21 cellular contexts compared by ENCODE assay signal in the genomic region with DNA sequence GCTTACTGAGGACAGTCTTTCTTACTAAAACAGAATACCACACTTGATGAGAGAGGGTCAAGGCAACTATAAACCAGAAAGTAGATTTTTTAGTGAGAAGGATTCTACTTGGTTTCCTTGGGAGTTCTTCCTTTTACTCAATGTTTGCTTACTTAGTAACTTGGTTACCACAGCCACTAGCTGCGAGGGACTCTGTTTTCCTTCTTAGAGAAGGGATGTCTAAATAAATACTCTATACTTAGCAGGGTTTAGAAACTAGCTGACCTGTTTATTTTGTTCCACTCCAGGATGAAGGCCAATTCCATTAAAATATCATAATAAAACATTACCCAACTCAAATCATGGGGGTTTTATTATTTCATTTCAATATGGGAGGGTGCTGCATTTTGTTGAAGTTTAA.
DNase-seq lines count a peak whose midpoint lies in the region; ATAC-seq and TF ChIP-seq lines count a peak whose summit lies in the region.
"Had no signal": no experiment of that assay in that cellular context is flagged by ENCODE, and none has a peak within 500 bp of the region (broad histone marks: within the 10 kb centered on the region; RNA-seq: fewer than 3 reads in every experiment).

No MANE protein-coding gene starts in this region.

- H3K27ac Mint-ChIP-seq in HFFc6 = no peak overlapping the region
- H3K27ac Mint-ChIP-seq: activated naive CD4-positive, alpha-beta T cell treated with anti-CD3 and anti-CD28 coated beads, Interleukin-2, amount 10 ng/mL, durations not matched to agents 7 days and 5 days; CD4-positive, alpha-beta memory T cell; stimulated activated naive B cell treated with anti-CD40 and anti-IgM and Interleukin-4, amounts not matched to agents 10 μg/mL and 1 μg/mL and 100 μg/mL, for 72 hours had no signal

- no peak for ATAC-seq in HG03439 (IDR thresholded peaks at IDR 0.05; ENCODE audit: unreplicated experiment)
- ATAC-seq: gastroesophageal sphincter; HepG2; stimulated activated naive B cell treated with anti-CD40 and anti-IgM and Interleukin-4, amounts not matched to agents 10 μg/mL and 1 μg/mL and 100 μg/mL, for 72 hours; upper lobe of right lung had no signal

- intact Hi-C loops in colonic mucosa (cut with DNase I) = no loop called here

- no peak for TF ChIP-seq CTCF in astrocyte of the spinal cord (IDR thresholded peaks at IDR 0.05; ENCODE audit: low read depth, low read length)
- TF ChIP-seq CTCF in HFFc6 (IDR thresholded peaks at IDR 0.05) = no peak
- TF ChIP-seq CTCF in colonic mucosa (IDR thresholded peaks at IDR 0.05) = no peak

- no peak overlapping the region for H3K4me3 ChIP-seq in astrocyte of the spinal cord (ENCODE audit: low read depth, low read length)
- H3K4me3 ChIP-seq in colonic mucosa = no peak overlapping the region
- H3K4me3 ChIP-seq: cardiac muscle cell, gastroesophageal sphincter, spleen, upper lobe of right lung had no signal

- H3K36me3 ChIP-seq in colonic mucosa = no peaks in the 10 kb centered on the region
- H3K36me3 ChIP-seq: cardiac muscle cell, gastroesophageal sphincter, spleen, upper lobe of right lung had no signal

- no peaks in the 10 kb centered on the region for H3K4me1 Mint-ChIP-seq in HFFc6 (ENCODE audit: low read depth)
- H3K4me1 Mint-ChIP-seq: activated naive CD4-positive, alpha-beta T cell treated with anti-CD3 and anti-CD28 coated beads, Interleukin-2, amount 10 ng/mL, durations not matched to agents 7 days and 5 days; CD4-positive, alpha-beta memory T cell; stimulated activated naive B cell treated with anti-CD40 and anti-IgM and Interleukin-4, amounts not matched to agents 10 μg/mL and 1 μg/mL and 100 μg/mL, for 72 hours had no signal

- no peak overlapping the region for H3K27ac ChIP-seq in colonic mucosa
- H3K27ac ChIP-seq: cardiac muscle cell, spleen, upper lobe of right lung had no signal

- no peak overlapping the region for H3K4me3 Mint-ChIP-seq in HFFc6
- H3K4me3 Mint-ChIP-seq: activated naive CD4-positive, alpha-beta T cell treated with anti-CD3 and anti-CD28 coated beads, Interleukin-2, amount 10 ng/mL, durations not matched to agents 7 days and 5 days; CD4-positive, alpha-beta memory T cell; stimulated activated naive B cell treated with anti-CD40 and anti-IgM and Interleukin-4, amounts not matched to agents 10 μg/mL and 1 μg/mL and 100 μg/mL, for 72 hours had no signal

- in situ Hi-C loops in astrocyte of the spinal cord (cut with HindIII; ENCODE audit: low sequenced_read_pairs) = no loop called here

- H3K9me3 Mint-ChIP-seq in HFFc6 = peaks cover 12% of the 10 kb centered on the region

- no peaks in the 10 kb centered on the region for H3K27me3 ChIP-seq in colonic mucosa
- H3K27me3 ChIP-seq: cardiac muscle cell, gastroesophageal sphincter, spleen, upper lobe of right lung had no signal

- no peaks in the 10 kb centered on the region for H3K9me3 ChIP-seq in colonic mucosa
- H3K9me3 ChIP-seq: gastroesophageal sphincter, spleen, upper lobe of right lung had no signal

- no peak overlapping the region for H3K9ac ChIP-seq in colonic mucosa (ENCODE audit: low read depth in 2 of 2, low read length in 2 of 2)

- H3K36me3 Mint-ChIP-seq in HFFc6 (ENCODE audit: low read depth) = peaks cover 4% of the 10 kb centered on the region; the same call in 1 of the 2 replicates
- H3K36me3 Mint-ChIP-seq: activated naive CD4-positive, alpha-beta T cell treated with anti-CD3 and anti-CD28 coated beads, Interleukin-2, amount 10 ng/mL, durations not matched to agents 7 days and 5 days; CD4-positive, alpha-beta memory T cell; stimulated activated naive B cell treated with anti-CD40 and anti-IgM and Interleukin-4, amounts not matched to agents 10 μg/mL and 1 μg/mL and 100 μg/mL, for 72 hours had no signal

- DNase-seq in SIG-M5 treated with dmso at 0.1 percent for 504 hours (lab: John Stamatoyannopoulos, UW; ENCODE audit: unreplicated experiment) = peak; percentile 19
- DNase-seq in SIG-M5 (lab: John Stamatoyannopoulos, UW) = no peak
- peak; percentile 85 for DNase-seq in astrocyte of the spinal cord (ENCODE audit: low read depth, low spot score)
- peak; percentile 32 for DNase-seq in left kidney (ENCODE audit: low read depth, low spot score)
- peak; percentile 52 for DNase-seq in stromal cell of bone marrow (ENCODE audit: low read depth)
- no peak for DNase-seq in HFFc6
- DNase-seq in colonic mucosa = no peak
- DNase-seq: ACHN; activated CD4-positive, alpha-beta T cell treated with anti-CD3 and anti-CD28 coated beads for 48 hours; activated naive CD4-positive, alpha-beta T cell treated with anti-CD3 and anti-CD28 coated beads, Interleukin-2, amount 10 ng/mL, durations not matched to agents 7 days and 5 days; CD4-positive, alpha-beta memory T cell; occipital lobe; SHP77; spleen; stimulated activated naive B cell treated with anti-CD40 and anti-IgM and Interleukin-4, amounts not matched to agents 10 μg/mL and 1 μg/mL and 100 μg/mL, for 72 hours; T-helper 9 cell; upper lobe of right lung had no signal

- no peaks in the 10 kb centered on the region for H3K27me3 Mint-ChIP-seq in HFFc6 (ENCODE audit: insufficient read depth)
- H3K27me3 Mint-ChIP-seq: activated naive CD4-positive, alpha-beta T cell treated with anti-CD3 and anti-CD28 coated beads, Interleukin-2, amount 10 ng/mL, durations not matched to agents 7 days and 5 days; CD4-positive, alpha-beta memory T cell; stimulated activated naive B cell treated with anti-CD40 and anti-IgM and Interleukin-4, amounts not matched to agents 10 μg/mL and 1 μg/mL and 100 μg/mL, for 72 hours had no signal

- H3K4me1 ChIP-seq in colonic mucosa = no peaks in the 10 kb centered on the region
- H3K4me1 ChIP-seq: gastroesophageal sphincter, spleen, upper lobe of right lung had no signal

Comparison
In these comparisons a context has a peak if more than half of its experiments do, and no peak if none do; other contexts are left out.
1. DNase-seq: peak in SIG-M5 treated with dmso at 0.1 percent for 504 hours (single experiment), astrocyte of the spinal cord (single experiment), left kidney (single experiment) and stromal cell of bone marrow (single experiment); none in SIG-M5 (single experiment), HFFc6 (single experiment) and colonic mucosa (single experiment).